28 cellular contexts compared by ENCODE assay signal in the genomic region with DNA sequence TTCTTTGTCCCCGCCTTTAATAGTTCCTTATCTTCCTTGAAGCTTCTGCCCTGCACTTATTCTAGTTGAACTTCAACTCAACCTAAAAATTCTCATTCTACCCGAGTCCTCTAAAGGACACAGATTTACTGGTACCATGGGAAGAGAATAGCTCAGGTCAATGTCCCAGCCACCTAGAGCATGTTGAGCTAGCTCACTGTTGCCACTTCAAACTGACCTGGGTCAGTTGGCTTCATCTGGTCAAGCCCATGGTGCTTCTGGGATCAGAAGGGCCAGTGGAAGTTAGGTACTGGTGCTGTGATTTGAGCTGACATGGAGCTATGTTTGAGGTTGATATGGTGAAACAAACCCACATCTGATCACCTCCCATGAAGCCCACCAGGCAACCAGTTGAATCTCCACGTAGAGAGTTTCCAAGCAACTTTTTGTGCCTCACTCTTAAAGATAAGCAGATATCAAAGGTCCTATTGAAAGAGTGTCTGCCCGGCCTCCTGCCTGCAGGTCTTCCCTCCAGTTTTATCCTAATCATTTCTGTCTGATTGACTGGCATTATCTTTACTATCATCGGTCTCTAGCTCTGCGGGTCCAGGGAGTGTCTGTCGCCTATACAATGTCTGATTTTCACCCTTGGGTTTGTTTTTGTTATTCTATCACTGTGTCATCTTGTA. TPM values are rescaled to one million over a fixed set of nuclear protein-coding genes. Genes with fewer than 3 reads are reported as not detected.
"Had no signal": no experiment of that assay in that cellular context is flagged by ENCODE, and none has a peak within 500 bp of the region (broad histone marks: within the 10 kb centered on the region; RNA-seq: fewer than 3 reads in every experiment).

No MANE protein-coding gene starts in this region.

- FAIRE-seq: endometrium, keratinocyte, pancreas had no signal

- H3K4me1 ChIP-seq: esophagus squamous epithelium, pancreas, sigmoid colon, upper lobe of right lung had no signal

- H3K36me3 Mint-ChIP-seq: immature natural killer cell; naive thymus-derived CD4-positive, alpha-beta T cell had no signal

- H3K9me3 ChIP-seq: esophagus squamous epithelium, pancreas, sigmoid colon, thoracic aorta, upper lobe of right lung, uterus had no signal

- H3K9me3 Mint-ChIP-seq: immature natural killer cell, nephron had no signal

- H3K4me1 Mint-ChIP-seq: nephron; stimulated activated memory B cell treated with anti-CD40 and anti-IgM and Interleukin-4, amounts not matched to agents 10 μg/mL and 1 μg/mL and 100 μg/mL, for 72 hours had no signal

- DNase-seq: dermis blood vessel endothelial cell; effector memory CD4-positive, alpha-beta T cell; erythroblast; esophagus squamous epithelium; foreskin melanocyte; glutamatergic neuron; hypothalamus; immature natural killer cell; midbrain; naive thymus-derived CD4-positive, alpha-beta T cell; occipital lobe; pancreas; sigmoid colon; stimulated activated CD4-positive, alpha-beta T cell treated with anti-CD3 and anti-CD28 coated beads, Interleukin-2, amount 100 ng/mL, for 24 hours; stimulated activated CD4-positive, alpha-beta T cell treated with anti-CD3 and anti-CD28 coated beads, Interleukin-4, amount 100 ng/mL, for 4 hours; stimulated activated naive CD8-positive, alpha-beta T cell treated with anti-CD3 and anti-CD28 coated beads, Interleukin-15, Interleukin-2, amounts not matched to agents 100 U/mL and 50 U/mL, for 24 hours; substantia nigra; uterus had no signal

- H3K27ac Mint-ChIP-seq: immature natural killer cell; memory B cell; naive thymus-derived CD4-positive, alpha-beta T cell; nephron; stimulated activated memory B cell treated with anti-CD40 and anti-IgM and Interleukin-4, amounts not matched to agents 10 μg/mL and 1 μg/mL and 100 μg/mL, for 72 hours had no signal

- H3K4me3 ChIP-seq: coronary artery, esophagus squamous epithelium, lung, pancreas, sigmoid colon, thoracic aorta, tibial nerve, upper lobe of right lung, uterus had no signal

- H3K4me3 Mint-ChIP-seq: immature natural killer cell; memory B cell; naive thymus-derived CD4-positive, alpha-beta T cell; nephron; stimulated activated memory B cell treated with anti-CD40 and anti-IgM and Interleukin-4, amounts not matched to agents 10 μg/mL and 1 μg/mL and 100 μg/mL, for 72 hours had no signal

- ATAC-seq: naive thymus-derived CD4-positive, alpha-beta T cell; pancreas; stimulated activated memory B cell treated with anti-CD40 and anti-IgM and Interleukin-4, amounts not matched to agents 10 μg/mL and 1 μg/mL and 100 μg/mL, for 72 hours; stimulated activated naive CD8-positive, alpha-beta T cell treated with anti-CD3 and anti-CD28 coated beads, Interleukin-15, Interleukin-2, amounts not matched to agents 100 U/mL and 50 U/mL, for 24 hours; upper lobe of right lung had no signal

- H3K36me3 ChIP-seq: esophagus squamous epithelium, pancreas, sigmoid colon, thoracic aorta, tibial nerve, upper lobe of right lung, uterus had no signal

- H3K27me3 ChIP-seq: pancreas, tibial nerve, uterus had no signal

- H3K27ac ChIP-seq: coronary artery, esophagus squamous epithelium, pancreas, sigmoid colon, thoracic aorta, tibial nerve, upper lobe of right lung, uterus had no signal

RNA-seq across cellular contexts. Expression of gene GREB1, which starts 17.2 kb away (rescaled TPM):
- polyA plus RNA-seq: naive thymus-derived CD4-positive, alpha-beta T cell had no signal
